ENCODE assay signal across 9 cellular contexts in genomic region chr2:96142217-96143113, GRCh38. TPM values are rescaled to one million over a fixed set of nuclear protein-coding genes. Genes with fewer than 3 reads are reported as not detected.
DNase-seq lines count a peak whose midpoint lies in the region; ATAC-seq and TF ChIP-seq lines count a peak whose summit lies in the region.
"Had no signal": no experiment of that assay in that cellular context is flagged by ENCODE, and none has a peak within 500 bp of the region (broad histone marks: within the 10 kb centered on the region; RNA-seq: fewer than 3 reads in every experiment).

No MANE protein-coding gene starts in this region.

- peak overlapping the region; percentile 47 for H3K27ac Mint-ChIP-seq in T-helper 2 cell treated with Interferon-gamma antibody and Interleukin-4, amounts not matched to agents 5 μg/mL and 100 μg/mL, for 36 hours
- H3K27ac Mint-ChIP-seq in activated naive CD8-positive, alpha-beta T cell, result peak overlapping the region; percentile 90

- H3K4me3 Mint-ChIP-seq in T-helper 2 cell treated with Interferon-gamma antibody and Interleukin-4, amounts not matched to agents 5 μg/mL and 100 μg/mL, for 36 hours, result peak overlapping the region; percentile 49
- peak overlapping the region; percentile 94 for H3K4me3 Mint-ChIP-seq in activated naive CD8-positive, alpha-beta T cell

- H3K4me1 Mint-ChIP-seq in T-helper 2 cell treated with Interferon-gamma antibody and Interleukin-4, amounts not matched to agents 5 μg/mL and 100 μg/mL, for 36 hours (ENCODE audit: low read depth), result peaks cover 39% of the 10 kb centered on the region
- H3K4me1 Mint-ChIP-seq in activated naive CD8-positive, alpha-beta T cell (ENCODE audit: low read depth), result peaks cover 34% of the 10 kb centered on the region

- no peaks in the 10 kb centered on the region for H3K9me3 Mint-ChIP-seq in T-helper 2 cell treated with Interferon-gamma antibody and Interleukin-4, amounts not matched to agents 5 μg/mL and 100 μg/mL, for 36 hours
- no peaks in the 10 kb centered on the region for H3K9me3 Mint-ChIP-seq in activated naive CD8-positive, alpha-beta T cell (ENCODE audit: low read depth)

- ATAC-seq in HG02759 (IDR thresholded peaks at IDR 0.05; ENCODE audit: unreplicated experiment) (no peak), GM21423 (IDR thresholded peaks at IDR 0.05; ENCODE audit: unreplicated experiment) (no peak)

- peak; percentile 69 for TF ChIP-seq CTCF in GM12874 (IDR thresholded peaks at IDR 0.05; ENCODE audit: insufficient read depth, low read depth, low read length)

- peak; percentile 63 for DNase-seq in T-helper 2 cell treated with Interferon-gamma antibody and Interleukin-4, amounts not matched to agents 5 μg/mL and 100 μg/mL, for 36 hours (ENCODE audit: low spot score)
- DNase-seq in stimulated activated CD4-positive, alpha-beta T cell treated with anti-CD3 and anti-CD28 coated beads, Interleukin-4, amount 100 ng/mL, for 1 hour, result peak; percentile 75
- DNase-seq in A172 (ENCODE audit: low spot score) (no peak), MV-4-11 (lab: John Stamatoyannopoulos, UW) (no peak)

- H3K36me3 Mint-ChIP-seq in T-helper 2 cell treated with Interferon-gamma antibody and Interleukin-4, amounts not matched to agents 5 μg/mL and 100 μg/mL, for 36 hours (ENCODE audit: low read depth), result peaks cover 21% of the 10 kb centered on the region
- H3K36me3 Mint-ChIP-seq in activated naive CD8-positive, alpha-beta T cell, result peaks cover 11% of the 10 kb centered on the region

- no peaks in the 10 kb centered on the region for H3K27me3 Mint-ChIP-seq in T-helper 2 cell treated with Interferon-gamma antibody and Interleukin-4, amounts not matched to agents 5 μg/mL and 100 μg/mL, for 36 hours (ENCODE audit: low read depth)
- no peaks in the 10 kb centered on the region for H3K27me3 Mint-ChIP-seq in activated naive CD8-positive, alpha-beta T cell

RNA-seq across cellular contexts. Expression of gene DUSP2, which starts 2.8 kb away (rescaled TPM):
- 0.05 TPM in 1 of 2 replicates, not detected in the other for total RNA-seq in A172 (2014; rRNA removed; shearing (Covaris generic))

RNA-seq across cellular contexts. Expression of gene ASTL, which starts 4.2 kb away (rescaled TPM):
- total RNA-seq in A172 (2014; rRNA removed; shearing (Covaris generic)), result not detected in 2 replicates
- total RNA-seq: LHCN-M2 had no signal

RNA-seq across cellular contexts. Expression of gene ADRA2B, which starts 26.1 kb away (rescaled TPM):
- not detected in 2 replicates for total RNA-seq in A172 (2014; rRNA removed; shearing (Covaris generic))
- total RNA-seq: LHCN-M2 had no signal

Comparison
In these comparisons a context has a peak if more than half of its experiments do, and no peak if none do; other contexts are left out.
1. DNase-seq: peak in T-helper 2 cell treated with Interferon-gamma antibody and Interleukin-4, amounts not matched to agents 5 μg/mL and 100 μg/mL, for 36 hours (single experiment) and stimulated activated CD4-positive, alpha-beta T cell treated with anti-CD3 and anti-CD28 coated beads, Interleukin-4, amount 100 ng/mL, for 1 hour (single experiment); none in A172 (single experiment) and MV-4-11 (single experiment).